In genomic region chr1:182101415-182102041, GRCh38 we compare ENCODE assay signal across 1 cellular context.
TF ChIP-seq lines count a peak whose summit lies in the region.

No MANE protein-coding gene starts in this region.

TF ChIP-seq in H1, 55 proteins besides CTCF, POLR2A, EP300 and RAD21:
- peak; percentile 95 for TF ChIP-seq ATF2 (IDR thresholded peaks at IDR 0.05; ENCODE audit: low read length)
- peak; percentile 95 for TF ChIP-seq MAX (IDR thresholded peaks at IDR 0.05)
- no peak for TF ChIP-seq SIRT6 (IDR thresholded peaks at IDR 0.05; ENCODE audit: low read length)
- peak; percentile 95 to 100 for TF ChIP-seq BCL11A (IDR thresholded peaks at IDR 0.05; ENCODE audit: low read depth in 2 of 2, low read length in 2 of 2)
- TF ChIP-seq HDAC6 (IDR thresholded peaks at IDR 0.05; ENCODE audit: low read depth, low read length), result no peak
- TF ChIP-seq TBP (IDR thresholded peaks at IDR 0.05; ENCODE audit: low read depth, low read length), result peak; percentile 63; the same call in 1 of the 2 replicates
- TF ChIP-seq CHD7 (IDR thresholded peaks at IDR 0.05; ENCODE audit: insufficient replicate concordance, low read length), result peak; percentile 97
- TF ChIP-seq USF2 (IDR thresholded peaks at IDR 0.05; ENCODE audit: low read length), result peak; percentile 59
- no peak for TF ChIP-seq POU5F1 (IDR thresholded peaks at IDR 0.05; ENCODE audit: low read depth, low read length)
- no peak for TF ChIP-seq RXRA (IDR thresholded peaks at IDR 0.05; ENCODE audit: insufficient read depth, low read depth, low read length)
- TF ChIP-seq JUN (IDR thresholded peaks at IDR 0.05; ENCODE audit: low read depth, low read length), result no peak
- TF ChIP-seq KDM5A (IDR thresholded peaks at IDR 0.05; ENCODE audit: low read length), result no peak
- TF ChIP-seq KDM4A (IDR thresholded peaks at IDR 0.05; ENCODE audit: low read depth, low read length, severe bottlenecking), result no peak
- peak; percentile 58 for TF ChIP-seq CREB1 (IDR thresholded peaks at IDR 0.05)
- peak; percentile 100 for TF ChIP-seq TEAD4 (IDR thresholded peaks at IDR 0.05; ENCODE audit: low read depth, low read length)
- peak; percentile 75 for TF ChIP-seq YY1 (IDR thresholded peaks at IDR 0.05; ENCODE audit: low read depth, low read length)
- TF ChIP-seq NANOG (IDR thresholded peaks at IDR 0.05; ENCODE audit: insufficient read depth, low read depth, low read length, poor library complexity, severe bottlenecking), result peak; percentile 96
- peak; percentile 99 for TF ChIP-seq ASH2L (IDR thresholded peaks at IDR 0.05; ENCODE audit: low read length)
- peak; percentile 93 for TF ChIP-seq CTBP2 (IDR thresholded peaks at IDR 0.05; ENCODE audit: borderline replicate concordance, insufficient read depth, insufficient read length, low read length)
- no peak for TF ChIP-seq TAF7 (optimal IDR thresholded peaks at IDR 0.05; ENCODE audit: borderline replicate concordance, low read depth, low read length)
- TF ChIP-seq KDM1A (IDR thresholded peaks at IDR 0.05; ENCODE audit: borderline replicate concordance, low read length), result peak; percentile 48; the same call in 1 of the 2 replicates
- no peak for TF ChIP-seq ZNF274 (IDR thresholded peaks at IDR 0.05; ENCODE audit: borderline replicate concordance, extremely low read depth, low read length)
- 0 out of 2 replicates have a peak, but pooled peaks have one; percentile 76 for TF ChIP-seq RBBP5 (IDR thresholded peaks at IDR 0.05; ENCODE audit: borderline replicate concordance, low read depth, low read length)
- TF ChIP-seq PHF8 (conservative IDR thresholded peaks at IDR 0.05; ENCODE audit: low read depth, low read length), result no peak
- TF ChIP-seq SUZ12 (IDR thresholded peaks at IDR 0.05; ENCODE audit: low read length), result no peak
- TF ChIP-seq NRF1 (IDR thresholded peaks at IDR 0.05; ENCODE audit: low read depth, low read length), result no peak
- TF ChIP-seq EGR1 (IDR thresholded peaks at IDR 0.05; ENCODE audit: borderline replicate concordance, low read depth, low read length), result peak; percentile 61; the same call in 1 of the 2 replicates
- TF ChIP-seq TCF12 (IDR thresholded peaks at IDR 0.05; ENCODE audit: low read depth, low read length), result peak; percentile 94
- TF ChIP-seq SP1 (IDR thresholded peaks at IDR 0.05; ENCODE audit: low read depth, low read length), result peak; percentile 98
- TF ChIP-seq GTF2F1 (IDR thresholded peaks at IDR 0.05; ENCODE audit: borderline replicate concordance, low read depth, low read length), result no peak
- TF ChIP-seq E2F6 (IDR thresholded peaks at IDR 0.05), result peak; percentile 73
- TF ChIP-seq POLR2AphosphoS5 (IDR thresholded peaks at IDR 0.05; ENCODE audit: low read depth, low read length), result peak; percentile 80; the same call in 1 of the 2 replicates
- TF ChIP-seq TAF1 (IDR thresholded peaks at IDR 0.05; ENCODE audit: low read depth, low read length), result peak; percentile 45; the same call in 1 of the 2 replicates
- peak; percentile 73; the same call in 1 of the 2 replicates for TF ChIP-seq CHD2 (IDR thresholded peaks at IDR 0.05; ENCODE audit: low read length)
- peak; percentile 81 to 84; a peak in 3 of 4 replicates for TF ChIP-seq SIN3A (conservative IDR thresholded peaks at IDR 0.05 in 1 of 2, IDR thresholded peaks at IDR 0.05 in 1 of 2; ENCODE audit: low read depth in 1 of 2, low read length in 2 of 2)
- TF ChIP-seq FOSL1 (IDR thresholded peaks at IDR 0.05; ENCODE audit: insufficient read depth, low read depth, low read length), result no peak
- no peak for TF ChIP-seq MAFK (IDR thresholded peaks at IDR 0.05; ENCODE audit: low read depth, low read length)
- TF ChIP-seq CBX5 (IDR thresholded peaks at IDR 0.05; ENCODE audit: low read depth, low read length), result no peak
- TF ChIP-seq HDAC2 (IDR thresholded peaks at IDR 0.05; ENCODE audit: borderline replicate concordance in 1 of 2, low read depth in 2 of 2, low read length in 2 of 2), result peak in 1 of 2 experiments; percentile 89; a peak in 1 of 4 replicates
- TF ChIP-seq JUND (IDR thresholded peaks at IDR 0.05; ENCODE audit: low read length), result peak; percentile 86
TF ChIP-seq in H1: peak in this region for 24.
